ENCODE assay signal across 2 cellular contexts in the genomic region with DNA sequence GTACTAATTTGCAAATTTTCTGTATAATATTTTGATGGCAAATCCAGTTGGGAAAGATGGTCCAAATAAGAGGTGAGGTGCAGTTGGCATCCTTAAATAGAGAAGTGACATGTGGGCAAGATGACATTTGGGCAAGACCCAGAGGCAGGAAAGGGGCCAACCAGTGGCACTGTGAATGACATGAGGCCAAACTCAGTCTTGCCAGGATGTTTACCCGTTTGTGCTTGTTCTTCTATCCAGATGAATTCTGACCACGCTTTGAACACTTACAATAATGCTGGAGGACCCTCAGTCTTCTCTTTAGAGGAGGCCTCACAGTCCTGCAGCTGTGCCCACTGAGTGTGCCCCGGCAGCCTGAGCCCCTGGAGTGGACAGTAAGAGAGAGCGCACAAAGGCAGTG.
TF ChIP-seq lines count a peak whose summit lies in the region.

No MANE protein-coding gene starts in this region.

TF ChIP-seq in HCT116, 20 proteins besides CTCF, POLR2A, EP300 and RAD21:
- TF ChIP-seq EZH2 (IDR thresholded peaks at IDR 0.05) (no peak), ZFX (IDR thresholded peaks at IDR 0.05) (no peak)
- TF ChIP-seq, protein P1, sequence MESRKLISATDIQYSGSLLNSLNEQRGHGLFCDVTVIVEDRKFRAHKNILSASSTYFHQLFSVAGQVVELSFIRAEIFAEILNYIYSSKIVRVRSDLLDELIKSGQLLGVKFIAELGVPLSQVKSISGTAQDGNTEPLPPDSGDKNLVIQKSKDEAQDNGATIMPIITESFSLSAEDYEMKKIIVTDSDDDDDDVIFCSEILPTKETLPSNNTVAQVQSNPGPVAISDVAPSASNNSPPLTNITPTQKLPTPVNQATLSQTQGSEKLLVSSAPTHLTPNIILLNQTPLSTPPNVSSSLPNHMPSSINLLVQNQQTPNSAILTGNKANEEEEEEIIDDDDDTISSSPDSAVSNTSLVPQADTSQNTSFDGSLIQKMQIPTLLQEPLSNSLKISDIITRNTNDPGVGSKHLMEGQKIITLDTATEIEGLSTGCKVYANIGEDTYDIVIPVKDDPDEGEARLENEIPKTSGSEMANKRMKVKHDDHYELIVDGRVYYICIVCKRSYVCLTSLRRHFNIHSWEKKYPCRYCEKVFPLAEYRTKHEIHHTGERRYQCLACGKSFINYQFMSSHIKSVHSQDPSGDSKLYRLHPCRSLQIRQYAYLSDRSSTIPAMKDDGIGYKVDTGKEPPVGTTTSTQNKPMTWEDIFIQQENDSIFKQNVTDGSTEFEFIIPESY (IDR thresholded peaks at IDR 0.05; ENCODE audit: extremely low read depth, insufficient replicate concordance, low read length) = no peak

TF ChIP-seq in K562, 482 proteins besides CTCF, POLR2A, EP300 and RAD21:
- TF ChIP-seq TAF1 (IDR thresholded peaks at IDR 0.05; ENCODE audit: control insufficient read depth, extremely low read depth, insufficient read depth, low read length, severe bottlenecking) = no peak
